8 cellular contexts compared by ENCODE assay signal in the genomic region with DNA sequence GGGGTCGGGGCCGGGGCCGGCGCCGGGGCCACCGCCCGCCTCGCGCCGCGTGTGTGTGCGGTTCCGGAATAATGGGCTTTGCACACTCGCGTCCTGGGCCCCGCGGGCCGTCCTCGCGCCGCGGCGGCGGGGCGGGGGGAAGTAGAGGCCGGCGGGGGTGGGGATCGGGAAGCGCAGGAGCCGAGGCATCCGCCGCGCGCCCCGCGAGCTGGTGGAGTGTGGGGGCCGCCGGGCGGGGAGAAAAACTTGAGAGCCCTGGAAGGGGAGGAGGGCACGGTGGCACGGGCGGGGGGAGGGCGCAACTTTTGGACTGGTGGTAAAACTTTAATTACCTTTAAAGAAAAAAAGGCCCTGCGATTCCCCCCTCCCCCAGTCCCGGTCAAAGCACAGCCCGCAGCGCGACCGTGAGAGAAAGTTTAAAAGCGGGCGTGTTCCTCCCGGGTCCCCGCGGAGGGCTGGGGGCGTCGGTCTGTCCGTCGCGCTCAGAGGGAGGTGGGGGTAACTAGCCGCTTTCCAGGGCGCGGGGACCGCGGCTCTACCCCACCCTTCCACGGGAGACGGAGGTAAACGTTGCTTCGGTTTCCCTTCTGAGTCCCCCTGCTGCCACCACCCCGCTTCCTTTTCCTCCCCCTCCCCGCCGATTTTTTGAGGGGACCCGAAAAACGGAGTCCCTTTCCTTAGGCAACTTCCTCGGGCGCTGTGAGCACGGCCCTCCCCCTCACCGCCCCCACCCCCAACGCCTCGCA. TPM values are rescaled to one million over a fixed set of nuclear protein-coding genes. Genes with fewer than 3 reads are reported as not detected.
A peak's percentile ranks its signal among the peaks of the same experiment; 100 is the strongest.
DNase-seq lines count a peak whose midpoint lies in the region; ATAC-seq, FAIRE-seq and TF ChIP-seq lines count a peak whose summit lies in the region.

No MANE protein-coding gene starts in this region.

- POLR2A ChIA-PET in T-cell (lab: Charles Lee): no interaction called here

- peaks cover 19% of the 10 kb centered on the region; the same call in 1 of the 2 replicates for H3K27me3 ChIP-seq in iPS-20b (ENCODE audit: insufficient read depth, low read length)
- H3K27me3 ChIP-seq in small intestine (ENCODE audit: control insufficient read depth in 2 of 2, insufficient read depth in 2 of 2, low read length in 2 of 2): no peaks in the 10 kb centered on the region

- H3K36me3 ChIP-seq in iPS-20b (ENCODE audit: insufficient read depth, low read depth, low read length): no peaks in the 10 kb centered on the region
- no peaks in the 10 kb centered on the region for H3K36me3 ChIP-seq in small intestine (ENCODE audit: control insufficient read depth in 2 of 2, insufficient read depth in 2 of 2, low read length in 2 of 2)

- DNase-seq in 8988T: peak; percentile 36
- DNase-seq in T-cell: peak in 33 of 34 experiments; percentile 12 to 52 (median 36)
- DNase-seq in small intestine: peak; percentile 20
- no peak for DNase-seq in NCI-H1694 treated with DMSO at 0.1 percent for 48 hours (lab: John Stamatoyannopoulos, UW)
- no peak for DNase-seq in NCI-H226

- H3K4me3 ChIP-seq in iPS-20b (ENCODE audit: low read length) (peak overlapping the region; percentile 81; the same call in 1 of the 2 replicates), small intestine (ENCODE audit: low read depth in 1 of 2, low read length in 2 of 2) (peak overlapping the region; percentile 84 to 97)

- no peaks in the 10 kb centered on the region for H3K9me3 ChIP-seq in iPS-20b (ENCODE audit: insufficient read depth, low read depth, low read length)
- no peaks in the 10 kb centered on the region for H3K9me3 ChIP-seq in small intestine (ENCODE audit: control insufficient read depth, low read depth)

- H3K27me3 Mint-ChIP-seq in T-cell (no peaks in the 10 kb centered on the region), brain (peaks cover 20% of the 10 kb centered on the region)

- H3K27ac Mint-ChIP-seq in T-cell: peak overlapping the region; percentile 97
- H3K27ac Mint-ChIP-seq in brain: peak overlapping the region in 4 of 5 experiments; percentile 92 to 97 (median 96)

- peak; percentile 4 for ATAC-seq in GM19395 (IDR thresholded peaks at IDR 0.05; ENCODE audit: unreplicated experiment)
- peak; percentile 29 to 44 (median 41) for ATAC-seq in T-cell (replicated peaks in 1 of 4)

- H3K9me3 Mint-ChIP-seq in T-cell (no peaks in the 10 kb centered on the region), brain (peaks cover 0 to 6% (median 0%) of the 10 kb centered on the region in 5 experiments)

- peaks cover 5% of the 10 kb centered on the region; the same call in 1 of the 2 replicates for H3K4me1 ChIP-seq in iPS-20b (ENCODE audit: insufficient read depth, low read length)
- no peaks in the 10 kb centered on the region for H3K4me1 ChIP-seq in small intestine (ENCODE audit: control insufficient read depth in 2 of 2, insufficient read depth in 1 of 2, low read depth in 1 of 2, low read length in 1 of 2)

- H3K4me3 Mint-ChIP-seq in T-cell (peak overlapping the region; percentile 96 to 100 (median 98)), brain (peak overlapping the region; percentile 94 to 99 (median 96))

- H3K36me3 Mint-ChIP-seq in T-cell: peaks cover 16% of the 10 kb centered on the region
- peaks cover 8% of the 10 kb centered on the region for H3K36me3 Mint-ChIP-seq in brain

- peak overlapping the region; percentile 46; the same call in 1 of the 2 replicates for H3K9ac ChIP-seq in iPS-20b (ENCODE audit: low read depth, low read length)

- WGBS in small intestine, 3 donors: 0 to 1% (median 1%) methylated on average over 48 to 79 of the region's 79 CpGs

- CTCF ChIA-PET in T-cell (lab: Charles Lee): interaction anchor here (0.6 to 3.1 kb wide), 16 partner anchors 11 to 1042 kb away, joined by 3 to 37 read pairs (median 6); no protein-coding TSS in a partner anchor

- no peak for FAIRE-seq in small intestine (lab: Jason Lieb, UNC)

- no peak overlapping the region for H3K27ac ChIP-seq in iPS-20b (ENCODE audit: low read length)
- H3K27ac ChIP-seq in small intestine (ENCODE audit: low read depth in 1 of 2, low read length in 1 of 2): peak overlapping the region; percentile 62 to 83

- TF ChIP-seq CTCF in brain (conservative IDR thresholded peaks at IDR 0.05): no peak

- peaks cover 36 to 38% (median 36%) of the 10 kb centered on the region in 3 donors for H3K4me1 Mint-ChIP-seq in T-cell
- H3K4me1 Mint-ChIP-seq in brain: peaks cover 39% of the 10 kb centered on the region

RNA-seq across cellular contexts. Expression of gene L3MBTL3, which starts 1.9 kb away (rescaled TPM):
- total RNA-seq in T-cell: 10 to 100 TPM; 22.5 to 52.8 (median 30.4) TPM
- polyA plus RNA-seq in brain (ENCODE audit: insufficient read depth, low read depth, low replicate concordance): 6.3 TPM
- polyA plus RNA-seq in small intestine: 1 to 10 TPM; 1.3 to 3.0 (median 1.4) TPM

Comparison
In these comparisons a context has a peak if more than half of its experiments do, and no peak if none do; other contexts are left out.
1. DNase-seq: peak in 8988T (single experiment), T-cell (33 of 34) and small intestine (single experiment); none in NCI-H1694 treated with DMSO at 0.1 percent for 48 hours (single experiment) and NCI-H226 (single experiment).